24 cellular contexts compared by ENCODE assay signal in the genomic region with DNA sequence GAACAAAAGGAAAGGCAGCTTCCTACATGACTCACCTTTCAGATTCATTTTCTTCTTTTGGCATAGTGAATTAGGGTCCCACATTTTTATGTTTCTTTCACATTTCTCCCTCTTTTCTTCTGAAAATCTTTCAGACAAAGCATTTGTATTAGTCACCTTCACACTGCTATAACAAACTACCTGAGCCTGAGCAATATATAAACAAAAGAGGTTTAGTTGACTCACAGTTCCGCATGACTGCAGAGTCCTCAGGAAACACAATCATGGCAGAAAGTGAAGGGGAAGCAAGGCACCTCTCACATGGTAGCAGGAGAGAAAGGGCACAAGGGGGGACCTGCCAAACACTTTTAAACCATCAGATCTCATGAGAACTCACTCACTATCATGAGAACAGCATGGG. TPM values are rescaled to one million over a fixed set of nuclear protein-coding genes. Genes with fewer than 3 reads are reported as not detected.
DNase-seq lines count a peak whose midpoint lies in the region; ATAC-seq, FAIRE-seq and TF ChIP-seq lines count a peak whose summit lies in the region.
"Had no signal": no experiment of that assay in that cellular context is flagged by ENCODE, and none has a peak within 500 bp of the region (broad histone marks: within the 10 kb centered on the region; RNA-seq: fewer than 3 reads in every experiment).

No MANE protein-coding gene starts in this region.

- POLR2A ChIA-PET in MCF 10A (lab: Yijun Ruan, JAX), result interaction anchor here (0.5 kb wide), 1 partner anchor 11 kb away, joined by 4 read pairs; no protein-coding TSS in a partner anchor

- no peaks in the 10 kb centered on the region for H3K36me3 Mint-ChIP-seq in MCF 10A (ENCODE audit: insufficient read depth, unreplicated experiment)
- H3K36me3 Mint-ChIP-seq in stimulated activated effector memory CD8-positive, alpha-beta T cell treated with anti-CD3 and anti-CD28 coated beads, Interleukin-12 subunit alpha, Interleukin-12 subunit beta, amount 100 ng/mL, for 72 hours, result no peaks in the 10 kb centered on the region

- no peaks in the 10 kb centered on the region for H3K9me3 ChIP-seq in breast epithelium

- H3K27me3 Mint-ChIP-seq in MCF 10A (ENCODE audit: insufficient read depth, unreplicated experiment), result peaks cover 16% of the 10 kb centered on the region

- CTCF ChIA-PET in MCF 10A (lab: Yijun Ruan, JAX), result no interaction called here

- H3K27ac Mint-ChIP-seq in MCF 10A (ENCODE audit: low read depth, unreplicated experiment), result no peak overlapping the region
- no peak overlapping the region for H3K27ac Mint-ChIP-seq in stimulated activated effector memory CD8-positive, alpha-beta T cell treated with anti-CD3 and anti-CD28 coated beads, Interleukin-12 subunit alpha, Interleukin-12 subunit beta, amount 100 ng/mL, for 72 hours
- H3K27ac Mint-ChIP-seq: B cell had no signal

- H3K4me1 ChIP-seq in breast epithelium, result no peaks in the 10 kb centered on the region

- peak; percentile 23 for FAIRE-seq in bronchial epithelial cell (lab: Jason Lieb, UNC)
- FAIRE-seq: GM12892, HepG2 had no signal

- DNase-seq in DMS53 (lab: John Stamatoyannopoulos, UW) (peak; percentile 59), DMS53 treated with DMSO at 0.1 percent for 48 hours (lab: John Stamatoyannopoulos, UW; ENCODE audit: unreplicated experiment) (no peak), MCF 10A (ENCODE audit: unreplicated experiment) (peak; percentile 16), breast epithelium (ENCODE audit: low spot score in 2 of 2) (no peak), bronchial epithelial cell (ENCODE audit: low read depth) (peak; percentile 48), cardiac septum (ENCODE audit: low spot score) (no peak), SKM-1 treated with dmso at 0.1 percent for 144 hours (lab: John Stamatoyannopoulos, UW; ENCODE audit: unreplicated experiment) (no peak)
- DNase-seq in stimulated activated effector memory CD8-positive, alpha-beta T cell treated with anti-CD3 and anti-CD28 coated beads, Interleukin-12 subunit alpha, Interleukin-12 subunit beta, amount 100 ng/mL, for 72 hours (ENCODE audit: low spot score in 2 of 2), result no peak
- DNase-seq: COR-L47, DMS 273 treated with DMSO at 0.1 percent for 48 hours, GOT3, KBM-7, MV-4-11, NCI-H1417, NCI-H187 treated with DMSO at 0.1 percent for 48 hours, NCI-H226, NCI-H524, NCI-H82, SHP77 had no signal

- no peak overlapping the region for H3K27ac ChIP-seq in breast epithelium
- H3K27ac ChIP-seq: 22Rv1 had no signal

- TF ChIP-seq CTCF in MCF 10A (IDR thresholded peaks at IDR 0.05; ENCODE audit: unreplicated experiment), result no peak
- no peak for TF ChIP-seq CTCF in breast epithelium (IDR thresholded peaks at IDR 0.05)
- no peak for TF ChIP-seq CTCF in bronchial epithelial cell (IDR thresholded peaks at IDR 0.05; ENCODE audit: insufficient read depth, low read length, severe bottlenecking)

- no peak overlapping the region for H3K4me3 ChIP-seq in breast epithelium
- H3K4me3 ChIP-seq in bronchial epithelial cell (ENCODE audit: low read depth, low read length), result no peak overlapping the region

- H3K9me3 Mint-ChIP-seq in MCF 10A (ENCODE audit: unreplicated experiment), result peaks cover 17% of the 10 kb centered on the region
- H3K9me3 Mint-ChIP-seq in stimulated activated effector memory CD8-positive, alpha-beta T cell treated with anti-CD3 and anti-CD28 coated beads, Interleukin-12 subunit alpha, Interleukin-12 subunit beta, amount 100 ng/mL, for 72 hours, result no peaks in the 10 kb centered on the region

- peak; percentile 47 for ATAC-seq in stimulated activated effector memory CD8-positive, alpha-beta T cell treated with anti-CD3 and anti-CD28 coated beads, Interleukin-12 subunit alpha, Interleukin-12 subunit beta, amount 100 ng/mL, for 72 hours
- ATAC-seq: HepG2 had no signal

- H3K4me3 Mint-ChIP-seq in MCF 10A (ENCODE audit: unreplicated experiment), result no peak overlapping the region
- H3K4me3 Mint-ChIP-seq in stimulated activated effector memory CD8-positive, alpha-beta T cell treated with anti-CD3 and anti-CD28 coated beads, Interleukin-12 subunit alpha, Interleukin-12 subunit beta, amount 100 ng/mL, for 72 hours, result no peak overlapping the region
- H3K4me3 Mint-ChIP-seq: B cell had no signal

- no peak for TF ChIP-seq POLR2A in breast epithelium (IDR thresholded peaks at IDR 0.05)

- BruUV-seq in MCF 10A (replicated peaks; lab: Mats Ljungman, UMichigan), result no TSS peak

- H3K27me3 ChIP-seq in breast epithelium (peaks cover 0 to 18% of the 10 kb centered on the region in 2 donors), bronchial epithelial cell (ENCODE audit: control insufficient read depth, insufficient read depth, low read length) (no peaks in the 10 kb centered on the region)

- intact Hi-C loops in MCF 10A (cut with micrococcal nuclease), result no loop called here
- intact Hi-C loops in breast epithelium (cut with DNase I; ENCODE audit: low total_unique reads), result no loop called here
- intact Hi-C loops in cardiac septum (cut with DNase I), result no loop called here

- H3K36me3 ChIP-seq in breast epithelium (no peaks in the 10 kb centered on the region), bronchial epithelial cell (ENCODE audit: control insufficient read depth, insufficient read depth, low read length) (no peaks in the 10 kb centered on the region)

- no peaks in the 10 kb centered on the region for H3K4me1 Mint-ChIP-seq in MCF 10A (ENCODE audit: insufficient read depth, unreplicated experiment)
- H3K4me1 Mint-ChIP-seq in stimulated activated effector memory CD8-positive, alpha-beta T cell treated with anti-CD3 and anti-CD28 coated beads, Interleukin-12 subunit alpha, Interleukin-12 subunit beta, amount 100 ng/mL, for 72 hours, result peaks cover 6% of the 10 kb centered on the region
- H3K4me1 Mint-ChIP-seq: B cell had no signal

RNA-seq across cellular contexts. Expression of gene MAGEA9, which starts 36.9 kb away (rescaled TPM):
- total RNA-seq in MCF 10A (2022) (not detected in 2 replicates), breast epithelium (not detected), bronchial epithelial cell (not detected in 2 replicates), cardiac septum (not detected)
- total RNA-seq: B cell, RPMI7951 had no signal

RNA-seq across cellular contexts. Expression of gene HSFX1, which starts 44.8 kb away (rescaled TPM):
- total RNA-seq in MCF 10A (2022) (0.61 TPM in 1 of 2 replicates, not detected in the other), breast epithelium (1 to 10 TPM in 2 of 3 donors, under 1 TPM in 1; 0.32 to 2.0 (median 1.3) TPM), bronchial epithelial cell (0.53 and 0.77 TPM in 2 replicates), cardiac septum (2.0 TPM)

Comparison
In these comparisons a context has a peak if more than half of its experiments do, and no peak if none do; other contexts are left out.
1. DNase-seq: peak in DMS53 (single experiment), MCF 10A (single experiment) and bronchial epithelial cell (single experiment); none in DMS53 treated with DMSO at 0.1 percent for 48 hours (single experiment), breast epithelium (0 of 2), stimulated activated effector memory CD8-positive, alpha-beta T cell treated with anti-CD3 and anti-CD28 coated beads, Interleukin-12 subunit alpha, Interleukin-12 subunit beta, amount 100 ng/mL, for 72 hours (0 of 2), cardiac septum (single experiment) and SKM-1 treated with dmso at 0.1 percent for 144 hours (single experiment).